In genomic region chr12:2117541-2117940, GRCh38 we compare ENCODE assay signal across 24 cellular contexts.
"Had no signal": no experiment of that assay in that cellular context is flagged by ENCODE, and none has a peak within 500 bp of the region (broad histone marks: within the 10 kb centered on the region; RNA-seq: fewer than 3 reads in every experiment).

No MANE protein-coding gene starts in this region.

- H3K4me1 Mint-ChIP-seq: activated naive CD4-positive, alpha-beta T cell treated with anti-CD3 and anti-CD28 coated beads, Interleukin-2, amount 10 ng/mL, durations not matched to agents 7 days and 5 days; neural crest cell had no signal

- H3K27ac ChIP-seq: breast epithelium, prostate gland, suprapubic skin, WERI-Rb-1 had no signal

- H3K9me3 Mint-ChIP-seq: activated naive CD4-positive, alpha-beta T cell treated with anti-CD3 and anti-CD28 coated beads, Interleukin-2, amount 10 ng/mL, durations not matched to agents 7 days and 5 days; dendritic cell treated with granulocyte-macrophage colony-stimulating factor and Interleukin-4, amounts not matched to agents 40 ng/mL and 50 ng/mL, for 4 days; neural crest cell had no signal

- H3K27ac Mint-ChIP-seq: activated naive CD4-positive, alpha-beta T cell treated with anti-CD3 and anti-CD28 coated beads, Interleukin-2, amount 10 ng/mL, durations not matched to agents 7 days and 5 days; dendritic cell treated with granulocyte-macrophage colony-stimulating factor and Interleukin-4, amounts not matched to agents 40 ng/mL and 50 ng/mL, for 4 days had no signal

- H3K4me3 Mint-ChIP-seq: activated naive CD4-positive, alpha-beta T cell treated with anti-CD3 and anti-CD28 coated beads, Interleukin-2, amount 10 ng/mL, durations not matched to agents 7 days and 5 days; dendritic cell treated with granulocyte-macrophage colony-stimulating factor and Interleukin-4, amounts not matched to agents 40 ng/mL and 50 ng/mL, for 4 days; neural crest cell had no signal

- H3K4me3 ChIP-seq: breast epithelium, esophagus squamous epithelium, prostate gland, suprapubic skin, upper lobe of left lung had no signal

- DNase-seq: activated CD4-positive, alpha-beta T cell treated with anti-CD3 and anti-CD28 coated beads for 1 hour; activated CD8-positive, alpha-beta memory T cell treated with anti-CD3 and anti-CD28 coated beads for 24 hours; activated CD8-positive, alpha-beta memory T cell treated with anti-CD3 and anti-CD28 coated beads, Interleukin-2, amount 50 U/mL, for 48 hours; activated effector memory CD4-positive, alpha-beta T cell treated with Interleukin-2 at 50 U/mL for 16 hours; activated naive CD4-positive, alpha-beta T cell treated with anti-CD3 and anti-CD28 coated beads, Interleukin-2, amount 10 ng/mL, durations not matched to agents 7 days and 5 days; activated T-cell treated with anti-CD3 and anti-CD28 coated beads, Interleukin-2, amount 50 U/mL, for 48 hours; cerebellar nuclear complex; effector CD8-positive, alpha-beta T cell; esophagus squamous epithelium; hippocampal formation; left colon; mammary epithelial cell; midbrain; stimulated activated naive CD4-positive, alpha-beta T cell treated with Interleukin-2 at 50 U/mL for 16 hours; SW 1271; T-helper 2 cell; upper lobe of left lung; WERI-Rb-1 had no signal

- H3K27me3 ChIP-seq: breast epithelium, esophagus squamous epithelium, suprapubic skin, upper lobe of left lung had no signal

- H3K27me3 Mint-ChIP-seq: activated naive CD4-positive, alpha-beta T cell treated with anti-CD3 and anti-CD28 coated beads, Interleukin-2, amount 10 ng/mL, durations not matched to agents 7 days and 5 days; dendritic cell treated with granulocyte-macrophage colony-stimulating factor and Interleukin-4, amounts not matched to agents 40 ng/mL and 50 ng/mL, for 4 days had no signal

- H3K4me1 ChIP-seq: breast epithelium, prostate gland, suprapubic skin had no signal

- H3K36me3 Mint-ChIP-seq: activated naive CD4-positive, alpha-beta T cell treated with anti-CD3 and anti-CD28 coated beads, Interleukin-2, amount 10 ng/mL, durations not matched to agents 7 days and 5 days had no signal

- H3K36me3 ChIP-seq: breast epithelium, esophagus squamous epithelium, prostate gland, suprapubic skin, upper lobe of left lung, WERI-Rb-1 had no signal

- ATAC-seq: left colon, sciatic nerve had no signal

- H3K9me3 ChIP-seq: breast epithelium, esophagus squamous epithelium, prostate gland, suprapubic skin, upper lobe of left lung had no signal
